8 cellular contexts compared by ENCODE assay signal in genomic region chr4:169271692-169272007, GRCh38. TPM values are rescaled to one million over a fixed set of nuclear protein-coding genes. Genes with fewer than 3 reads are reported as not detected.
DNase-seq lines count a peak whose midpoint lies in the region; ATAC-seq, FAIRE-seq and TF ChIP-seq lines count a peak whose summit lies in the region.

No MANE protein-coding gene starts in this region.

- H3K36me3 Mint-ChIP-seq in memory B cell: no peaks in the 10 kb centered on the region

- H3K79me2 ChIP-seq in GM12878 (ENCODE audit: control insufficient read depth, insufficient read depth, low read length): peaks cover 39% of the 10 kb centered on the region

- ATAC-seq in heart left ventricle (no peak), GM12878 (peak; percentile 5), memory B cell (ENCODE audit: low read depth) (no peak), GM18519 (IDR thresholded peaks at IDR 0.05; ENCODE audit: low FRiP score, unreplicated experiment) (no peak)

- in situ Hi-C loops in GM12878 (cut with MboI): no loop called here

- no peak overlapping the region for H3K27ac Mint-ChIP-seq in memory B cell

- DNase-seq in heart left ventricle: no peak
- no peak for DNase-seq in cardiac septum (ENCODE audit: low spot score)
- DNase-seq in GM12878 (ENCODE audit: low read depth, low spot score): no peak
- DNase-seq in memory B cell (ENCODE audit: low spot score in 2 of 2): peak in 1 of 2 donors; percentile 23
- no peak for DNase-seq in SHP77 treated with DMSO at 0.1 percent for 48 hours (lab: John Stamatoyannopoulos, UW)
- no peak for DNase-seq in amniotic stem cell (lab: John Stamatoyannopoulos, UW)

- H3K9me3 ChIP-seq in heart left ventricle (no peaks in the 10 kb centered on the region), GM12878 (replicated peaks; ENCODE audit: control insufficient read depth, insufficient read depth, low read length) (no peaks in the 10 kb centered on the region)

- no peaks in the 10 kb centered on the region for H3K27me3 ChIP-seq in heart left ventricle
- H3K27me3 ChIP-seq in GM12878 (replicated peaks in 1 of 2; ENCODE audit: control insufficient read depth in 2 of 2, insufficient read depth in 2 of 2, low read length in 1 of 2): no peaks in the 10 kb centered on the region

- H4K20me1 ChIP-seq in GM12878 (ENCODE audit: control insufficient read depth, insufficient read depth): no peaks in the 10 kb centered on the region

- H3K9ac ChIP-seq in GM12878 (ENCODE audit: control insufficient read depth, insufficient read depth, low read length): peak overlapping the region; percentile 88

- TF ChIP-seq POLR2A in heart left ventricle (IDR thresholded peaks at IDR 0.05) (no peak), GM12878 (IDR thresholded peaks at IDR 0.05; ENCODE audit: low read depth, low read length) (no peak)

- SMC1A ChIA-PET in GM12878 (lab: Charles Lee; ENCODE audit: uncharacterized antibody, unreplicated experiment): interaction anchor here (0.8 to 2.6 kb wide), 14 partner anchors 10 to 211 kb away, joined by 3 to 17 read pairs (median 8); no protein-coding TSS in a partner anchor

- peaks cover 18% of the 10 kb centered on the region for H3K4me1 Mint-ChIP-seq in memory B cell

- intact Hi-C loops in heart left ventricle (cut with DNase I): loop anchor here in 9 of 10 donors (2.0 to 10.0 kb wide), 19 partner anchors 36 to 264 kb away; partner anchors contain the start of gene CBR4 (in 1 of the 9)
- intact Hi-C loops in cardiac septum (cut with DNase I): loop anchor here (5.0 kb wide), 3 partner anchors 209 to 259 kb away; partner anchors contain the start of gene CBR4
- intact Hi-C loops in GM12878 (cut with micrococcal nuclease; ENCODE audit: unreplicated experiment): loop anchor here (1.0 to 10.0 kb wide), 8 partner anchors 22 to 347 kb away; no protein-coding TSS in a partner anchor

- no TSS peak for BruUV-seq in GM12878 (replicated peaks; lab: Mats Ljungman, UMichigan)

- CTCF ChIA-PET in GM12878 (lab: Yijun Ruan, JAX): interaction anchor here (0.9 to 2.9 kb wide), 3 partner anchors 11 to 214 kb away, joined by 5 to 8 read pairs (median 5); no protein-coding TSS in a partner anchor

- 22 to 41% (median 32%) methylated on average over 5 to 11 of the region's 11 CpGs for WGBS in heart left ventricle, 4 donors
- 15% methylated on average over 11 of the region's 11 CpGs for WGBS in GM12878 (ENCODE audit: insufficient coverage, insufficient replicate concordance, low lambda C conversion rate, missing lambda C conversion rate)
- WGBS in urinary bladder: 26% methylated on average over 11 of the region's 11 CpGs

- peak overlapping the region; percentile 87 for H3K4me3 Mint-ChIP-seq in memory B cell

- RAD21 ChIA-PET in GM12878 (lab: Charles Lee; ENCODE audit: unreplicated experiment): interaction anchor here (0.9 to 1.9 kb wide), 7 partner anchors 61 to 214 kb away, joined by 3 to 12 read pairs (median 4); no protein-coding TSS in a partner anchor

- no peaks in the 10 kb centered on the region for H3K27me3 Mint-ChIP-seq in memory B cell

- H3K4me3 ChIP-seq in heart left ventricle (peak overlapping the region; percentile 73 to 99 (median 92)), GM12878 (peak overlapping the region; percentile 80), urinary bladder (ENCODE audit: low read depth, low read length) (peak overlapping the region; percentile 73)

- POLR2A ChIA-PET in GM12878 (lab: Charles Lee): interaction anchor here (1.2 to 1.4 kb wide), 3 partner anchors 11 to 22 kb away, joined by 3 to 5 read pairs (median 4); no protein-coding TSS in a partner anchor

- no peaks in the 10 kb centered on the region for H3K9me3 Mint-ChIP-seq in memory B cell

- H2AFZ ChIP-seq in GM12878 (ENCODE audit: control insufficient read depth, low read depth, low read length): peak overlapping the region; percentile 86

- TF ChIP-seq EP300 in GM12878 (IDR thresholded peaks at IDR 0.05; ENCODE audit: borderline replicate concordance in 1 of 2, control insufficient read depth in 1 of 2, low read depth in 2 of 2, low read length in 2 of 2): no peak

- peak overlapping the region; percentile 72 for H3K4me2 ChIP-seq in GM12878 (ENCODE audit: control insufficient read depth, insufficient read depth)

- H3K36me3 ChIP-seq in heart left ventricle: no peaks in the 10 kb centered on the region
- H3K36me3 ChIP-seq in GM12878 (ENCODE audit: control insufficient read depth in 2 of 2, insufficient read depth in 2 of 2, low read length in 1 of 2): no peaks in the 10 kb centered on the region
- H3K36me3 ChIP-seq in urinary bladder (ENCODE audit: insufficient read depth): no peaks in the 10 kb centered on the region

- FAIRE-seq in GM12878 (lab: Jason Lieb, UNC): no peak

- H3K4me1 ChIP-seq in heart left ventricle (peaks cover 0 to 46% (median 20%) of the 10 kb centered on the region in 12 donors), GM12878 (ENCODE audit: control insufficient read depth, insufficient read depth, low read length) (peaks cover 14% of the 10 kb centered on the region), urinary bladder (ENCODE audit: insufficient read depth) (peaks cover 5% of the 10 kb centered on the region)

- TF ChIP-seq CTCF in heart left ventricle (IDR thresholded peaks at IDR 0.05) (no peak), GM12878 (IDR thresholded peaks at IDR 0.05 in 2 of 3, conservative IDR thresholded peaks at IDR 0.05 in 1 of 3; ENCODE audit: control insufficient read depth in 2 of 3, extremely low read depth in 1 of 3, insufficient read depth in 1 of 3, low read depth in 3 of 3, low read length in 3 of 3) (no peak)

- peak overlapping the region; percentile 87 to 95 (median 92) for H3K27ac ChIP-seq in heart left ventricle
- H3K27ac ChIP-seq in GM12878 (ENCODE audit: control insufficient read depth, insufficient read depth): peak overlapping the region; percentile 43
- no peak overlapping the region for H3K27ac ChIP-seq in urinary bladder (ENCODE audit: low read depth)

- no peak for TF ChIP-seq RAD21 in GM12878 (IDR thresholded peaks at IDR 0.05; ENCODE audit: insufficient read depth, low read depth, low read length)

TF ChIP-seq in GM12878, 131 proteins besides CTCF, POLR2A, EP300 and RAD21 (continues in another document):
- no peak for TF ChIP-seq CEBPB (IDR thresholded peaks at IDR 0.05; ENCODE audit: borderline replicate concordance in 1 of 2, low read depth in 2 of 2, low read length in 2 of 2)
- no peak for TF ChIP-seq IRF4 (IDR thresholded peaks at IDR 0.05; ENCODE audit: low read depth, low read length)
- TF ChIP-seq RUNX3 (IDR thresholded peaks at IDR 0.05; ENCODE audit: low read length): peak; percentile 8; the same call in 1 of the 2 replicates
- 0 out of 4 replicates have a peak, but pooled peaks of 1 of the 2 experiments have one; percentile 4 for TF ChIP-seq IKZF2 (IDR thresholded peaks at IDR 0.05)
- TF ChIP-seq, protein P1, sequence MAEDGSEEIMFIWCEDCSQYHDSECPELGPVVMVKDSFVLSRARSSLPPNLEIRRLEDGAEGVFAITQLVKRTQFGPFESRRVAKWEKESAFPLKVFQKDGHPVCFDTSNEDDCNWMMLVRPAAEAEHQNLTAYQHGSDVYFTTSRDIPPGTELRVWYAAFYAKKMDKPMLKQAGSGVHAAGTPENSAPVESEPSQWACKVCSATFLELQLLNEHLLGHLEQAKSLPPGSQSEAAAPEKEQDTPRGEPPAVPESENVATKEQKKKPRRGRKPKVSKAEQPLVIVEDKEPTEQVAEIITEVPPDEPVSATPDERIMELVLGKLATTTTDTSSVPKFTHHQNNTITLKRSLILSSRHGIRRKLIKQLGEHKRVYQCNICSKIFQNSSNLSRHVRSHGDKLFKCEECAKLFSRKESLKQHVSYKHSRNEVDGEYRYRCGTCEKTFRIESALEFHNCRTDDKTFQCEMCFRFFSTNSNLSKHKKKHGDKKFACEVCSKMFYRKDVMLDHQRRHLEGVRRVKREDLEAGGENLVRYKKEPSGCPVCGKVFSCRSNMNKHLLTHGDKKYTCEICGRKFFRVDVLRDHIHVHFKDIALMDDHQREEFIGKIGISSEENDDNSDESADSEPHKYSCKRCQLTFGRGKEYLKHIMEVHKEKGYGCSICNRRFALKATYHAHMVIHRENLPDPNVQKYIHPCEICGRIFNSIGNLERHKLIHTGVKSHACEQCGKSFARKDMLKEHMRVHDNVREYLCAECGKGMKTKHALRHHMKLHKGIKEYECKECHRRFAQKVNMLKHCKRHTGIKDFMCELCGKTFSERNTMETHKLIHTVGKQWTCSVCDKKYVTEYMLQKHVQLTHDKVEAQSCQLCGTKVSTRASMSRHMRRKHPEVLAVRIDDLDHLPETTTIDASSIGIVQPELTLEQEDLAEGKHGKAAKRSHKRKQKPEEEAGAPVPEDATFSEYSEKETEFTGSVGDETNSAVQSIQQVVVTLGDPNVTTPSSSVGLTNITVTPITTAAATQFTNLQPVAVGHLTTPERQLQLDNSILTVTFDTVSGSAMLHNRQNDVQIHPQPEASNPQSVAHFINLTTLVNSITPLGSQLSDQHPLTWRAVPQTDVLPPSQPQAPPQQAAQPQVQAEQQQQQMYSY (CRISPR knock-in tag; IDR thresholded peaks at IDR 0.05): no peak

RNA-seq across cellular contexts. Expression of gene SH3RF1, which starts 0.9 kb away (rescaled TPM):
- 10 to 100 TPM in 5 of 9 donors, 1 to 10 TPM in 4; 7.1 to 17.2 (median 10.2) TPM for total RNA-seq in heart left ventricle
- polyA plus RNA-seq in heart left ventricle: 1 to 10 TPM; 1.7 to 6.6 TPM
- total RNA-seq in cardiac septum: 15.6 TPM
- total RNA-seq in GM12878 (2013; cell fraction: nucleolus; rRNA removed): 75.3 and 97.7 TPM in 2 replicates
- total RNA-seq in GM12878 (2014; rRNA removed): 10.0 and 10.4 TPM in 2 replicates
- total RNA-seq in GM12878 (2014; rRNA removed; fragmentation: Illumina TruSeq; extraction: Trizol): 8.1 and 8.5 TPM in 2 replicates
- 22.2 and 22.5 TPM in 2 replicates for total RNA-seq in GM12878 (2021)
- 2.5 TPM for polyA plus RNA-seq in GM12878 (2011; ENCODE audit: low read depth)
- 6.5 and 6.9 TPM in 2 replicates for polyA plus RNA-seq in GM12878 (2011; rRNA removed)
- polyA plus RNA-seq in GM12878 (2011; cell fraction: cytosol; rRNA removed): 7.1 and 7.4 TPM in 2 replicates
- polyA plus RNA-seq in GM12878 (2011; cell fraction: nucleus; rRNA removed): 9.4 and 10.8 TPM in 2 replicates
- polyA plus RNA-seq in GM12878 (2012): 3.5 and 4.4 TPM in 2 replicates
- polyA plus RNA-seq in GM12878 (2014; fragmentation: Illumina TruSeq; extraction: Trizol): 10.1 and 10.8 TPM in 2 replicates
- 10 to 100 TPM in 1 of 2 experiments, 1 to 10 TPM in 1; 4.5 to 10.7 TPM for polyA plus RNA-seq in GM12878 (2014; fragmentation: Nextera tagmentation; extraction: Ambion mirVana)
- polyA plus RNA-seq in GM12878 (2014; rRNA removed): 7.1 and 8.8 TPM in 2 replicates
- polyA plus RNA-seq in GM12878 (2016; fragmentation: Nextera tagmentation; extraction: Ambion mirVana): 10 to 100 TPM; 16.2 to 18.4 TPM
- polyA minus RNA-seq in GM12878 (2011; rRNA and poly(A)+ RNA removed): 33.0 and 48.6 TPM in 2 replicates
- polyA minus RNA-seq in GM12878 (2011; cell fraction: cytosol; rRNA and poly(A)+ RNA removed): 10.5 and 13.1 TPM in 2 replicates
- polyA minus RNA-seq in GM12878 (2011; cell fraction: nucleus; rRNA and poly(A)+ RNA removed): 19.3 and 32.3 TPM in 2 replicates
- 11.1 TPM for total RNA-seq in urinary bladder
- polyA plus RNA-seq in urinary bladder: 7.7 TPM
